In genomic region chr1:244968431-244968830, GRCh38 we compare ENCODE assay signal across 9 cellular contexts.
A peak's percentile ranks its signal among the peaks of the same experiment; 100 is the strongest.
DNase-seq lines count a peak whose midpoint lies in the region; ATAC-seq, FAIRE-seq and TF ChIP-seq lines count a peak whose summit lies in the region.
"Had no signal": no experiment of that assay in that cellular context is flagged by ENCODE, and none has a peak within 500 bp of the region (broad histone marks: within the 10 kb centered on the region; RNA-seq: fewer than 3 reads in every experiment).

No MANE protein-coding gene starts in this region.

- no TSS peak for BruUV-seq in A673 (replicated peaks; lab: Mats Ljungman, UMichigan)

- no peaks in the 10 kb centered on the region for H3K36me3 Mint-ChIP-seq in activated naive CD4-positive, alpha-beta T cell treated with anti-CD3 and anti-CD28 coated beads, Interleukin-2, amount 50 U/mL, for 24 hours
- peaks cover 0 to 8% of the 10 kb centered on the region in 2 donors for H3K36me3 Mint-ChIP-seq in activated naive CD4-positive, alpha-beta T cell treated with anti-CD3 and anti-CD28 coated beads, Interleukin-2, amount 50 U/mL, for 72 hours
- peaks cover 18% of the 10 kb centered on the region for H3K36me3 Mint-ChIP-seq in dendritic cell treated with granulocyte-macrophage colony-stimulating factor and Interleukin-4, amounts not matched to agents 40 ng/mL and 50 ng/mL, for 4 days (ENCODE audit: low read depth)

- intact Hi-C loops in dendritic cell treated with granulocyte-macrophage colony-stimulating factor and Interleukin-4, amounts not matched to agents 40 ng/mL and 50 ng/mL, for 4 days (cut with micrococcal nuclease), result loop anchor here (5.0 kb wide), 1 partner anchor 316 kb away; the partner anchor contains the start of gene DESI2
- intact Hi-C loops in upper lobe of right lung (cut with DNase I) (no loop called here), A673 (cut with micrococcal nuclease; ENCODE audit: unreplicated experiment) (no loop called here)

- ATAC-seq in activated naive CD4-positive, alpha-beta T cell treated with anti-CD3 and anti-CD28 coated beads, Interleukin-2, amount 50 U/mL, for 72 hours, result no peak
- ATAC-seq in upper lobe of right lung (no peak), GM18502 (IDR thresholded peaks at IDR 0.05; ENCODE audit: poor library complexity, unreplicated experiment) (no peak)

- 72 to 82% methylated on average over 8 to 10 of the region's 13 CpGs for WGBS in mesodermal cell (ENCODE audit: insufficient coverage in 2 of 2), 2 experiments

- peak overlapping the region; percentile 68 for H3K4me3 Mint-ChIP-seq in activated naive CD4-positive, alpha-beta T cell treated with anti-CD3 and anti-CD28 coated beads, Interleukin-2, amount 50 U/mL, for 24 hours
- peak overlapping the region; percentile 24 for H3K4me3 Mint-ChIP-seq in dendritic cell treated with granulocyte-macrophage colony-stimulating factor and Interleukin-4, amounts not matched to agents 40 ng/mL and 50 ng/mL, for 4 days

- H3K9me3 ChIP-seq in mesodermal cell (ENCODE audit: control insufficient read depth, low read length) (no peaks in the 10 kb centered on the region), upper lobe of right lung (no peaks in the 10 kb centered on the region), A673 (ENCODE audit: low read depth, low read length, poor library complexity, severe bottlenecking) (no peaks in the 10 kb centered on the region)

- FAIRE-seq in GM19239 (lab: Jason Lieb, UNC), result no peak

- H3K36me3 ChIP-seq in mesodermal cell (ENCODE audit: control insufficient read depth, insufficient read depth, low read length), result no peaks in the 10 kb centered on the region
- H3K36me3 ChIP-seq in upper lobe of right lung, result no peaks in the 10 kb centered on the region
- H3K36me3 ChIP-seq in A673 (ENCODE audit: insufficient read depth, low read length, poor library complexity, severe bottlenecking), result no peaks in the 10 kb centered on the region

- H3K27me3 ChIP-seq in upper lobe of right lung (no peaks in the 10 kb centered on the region), A673 (replicated peaks; ENCODE audit: insufficient read depth, low read depth, low read length, poor library complexity) (no peaks in the 10 kb centered on the region)

- POLR2A ChIA-PET in A673 (lab: Charles Lee; ENCODE audit: low non-redundant PET), result no interaction called here

- TF ChIP-seq CTCF in upper lobe of right lung (IDR thresholded peaks at IDR 0.05), result no peak
- no peak for TF ChIP-seq CTCF in A673 (conservative IDR thresholded peaks at IDR 0.05; ENCODE audit: low read depth, low read length)

- H3K4me3 ChIP-seq in mesodermal cell (ENCODE audit: extremely low read depth, insufficient read depth, low read length, poor library complexity, severe bottlenecking) (no peak overlapping the region), upper lobe of right lung (peak overlapping the region; percentile 71), A673 (ENCODE audit: low read depth, low read length, poor library complexity, severe bottlenecking) (no peak overlapping the region)

- no peak for DNase-seq in activated naive CD4-positive, alpha-beta T cell treated with anti-CD3 and anti-CD28 coated beads, Interleukin-2, amount 50 U/mL, for 72 hours (ENCODE audit: low spot score in 2 of 2)
- DNase-seq in upper lobe of right lung (no peak), A673 (ENCODE audit: low spot score) (no peak), GM19239 (ENCODE audit: insufficient read length, low spot score) (no peak)
- DNase-seq: DND-41 had no signal

- CTCF ChIA-PET in A673 (lab: Charles Lee), result no interaction called here

- peak overlapping the region; percentile 35 for H3K27ac Mint-ChIP-seq in activated naive CD4-positive, alpha-beta T cell treated with anti-CD3 and anti-CD28 coated beads, Interleukin-2, amount 50 U/mL, for 24 hours
- peak overlapping the region in 1 of 2 donors; percentile 38 for H3K27ac Mint-ChIP-seq in activated naive CD4-positive, alpha-beta T cell treated with anti-CD3 and anti-CD28 coated beads, Interleukin-2, amount 50 U/mL, for 72 hours
- peak overlapping the region; percentile 99 for H3K27ac Mint-ChIP-seq in dendritic cell treated with granulocyte-macrophage colony-stimulating factor and Interleukin-4, amounts not matched to agents 40 ng/mL and 50 ng/mL, for 4 days

- H3K9me3 Mint-ChIP-seq in activated naive CD4-positive, alpha-beta T cell treated with anti-CD3 and anti-CD28 coated beads, Interleukin-2, amount 50 U/mL, for 24 hours, result no peaks in the 10 kb centered on the region
- H3K9me3 Mint-ChIP-seq in activated naive CD4-positive, alpha-beta T cell treated with anti-CD3 and anti-CD28 coated beads, Interleukin-2, amount 50 U/mL, for 72 hours, result no peaks in the 10 kb centered on the region
- no peaks in the 10 kb centered on the region for H3K9me3 Mint-ChIP-seq in dendritic cell treated with granulocyte-macrophage colony-stimulating factor and Interleukin-4, amounts not matched to agents 40 ng/mL and 50 ng/mL, for 4 days

- peak overlapping the region; percentile 100 for H3K27ac ChIP-seq in mesodermal cell (ENCODE audit: low read depth, low read length, severe bottlenecking)
- peak overlapping the region; percentile 99 for H3K27ac ChIP-seq in upper lobe of right lung
- H3K27ac ChIP-seq in A673 (ENCODE audit: low read depth, low read length, poor library complexity, severe bottlenecking), result no peak overlapping the region

- H3K27me3 Mint-ChIP-seq in activated naive CD4-positive, alpha-beta T cell treated with anti-CD3 and anti-CD28 coated beads, Interleukin-2, amount 50 U/mL, for 24 hours, result no peaks in the 10 kb centered on the region
- no peaks in the 10 kb centered on the region for H3K27me3 Mint-ChIP-seq in dendritic cell treated with granulocyte-macrophage colony-stimulating factor and Interleukin-4, amounts not matched to agents 40 ng/mL and 50 ng/mL, for 4 days

- H3K4me1 ChIP-seq in mesodermal cell (ENCODE audit: control insufficient read depth, insufficient read depth, low read length, poor library complexity, severe bottlenecking), result peaks cover 13% of the 10 kb centered on the region
- peaks cover 35% of the 10 kb centered on the region for H3K4me1 ChIP-seq in upper lobe of right lung
- peaks cover 15% of the 10 kb centered on the region for H3K4me1 ChIP-seq in A673 (ENCODE audit: insufficient read depth, low read length, poor library complexity, severe bottlenecking)

- H3K4me1 Mint-ChIP-seq in activated naive CD4-positive, alpha-beta T cell treated with anti-CD3 and anti-CD28 coated beads, Interleukin-2, amount 50 U/mL, for 24 hours, result peaks cover 39% of the 10 kb centered on the region
- H3K4me1 Mint-ChIP-seq in dendritic cell treated with granulocyte-macrophage colony-stimulating factor and Interleukin-4, amounts not matched to agents 40 ng/mL and 50 ng/mL, for 4 days (ENCODE audit: low read depth), result peaks cover 38% of the 10 kb centered on the region
